In genomic region chr17:44910231-44911106, GRCh38 we compare ENCODE assay signal across 1 cellular context.
TF ChIP-seq lines count a peak whose summit lies in the region.

No MANE protein-coding gene starts in this region.

TF ChIP-seq in HepG2, 621 proteins besides CTCF, POLR2A, EP300 and RAD21:
- TF ChIP-seq RBM39 (IDR thresholded peaks at IDR 0.05; ENCODE audit: low read depth, low read length, poor library complexity, severe bottlenecking) (no peak), MXI1 (IDR thresholded peaks at IDR 0.05; ENCODE audit: borderline replicate concordance, low read depth, low read length) (0 out of 3 replicates have a peak, but pooled peaks have one; percentile 23), ZFY (CRISPR knock-in tag; IDR thresholded peaks at IDR 0.05) (peak; percentile 4; the same call in 1 of the 2 replicates), XRCC5 (optimal IDR thresholded peaks at IDR 0.05; ENCODE audit: low read length) (no peak)
